Comparison of ENCODE assay signal across 9 cellular contexts in the genomic region with DNA sequence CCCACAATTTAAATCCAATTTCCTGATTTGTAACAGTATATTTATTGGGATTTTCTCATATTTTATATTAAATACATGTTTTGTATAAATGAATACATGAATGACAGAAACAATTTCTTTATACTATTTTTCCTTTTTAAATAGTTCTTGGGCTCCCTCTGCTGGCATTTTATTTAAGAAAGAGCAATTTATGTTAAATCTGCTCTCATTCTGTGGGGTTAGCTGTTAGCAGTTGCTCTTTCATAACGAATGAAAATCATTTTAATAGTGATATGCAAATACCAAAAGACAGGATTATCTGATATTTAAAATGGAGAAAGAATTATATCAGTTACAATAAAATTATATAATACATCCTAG.
DNase-seq lines count a peak whose midpoint lies in the region; ATAC-seq and FAIRE-seq lines count a peak whose summit lies in the region.
"Had no signal": no experiment of that assay in that cellular context is flagged by ENCODE, and none has a peak within 500 bp of the region (broad histone marks: within the 10 kb centered on the region; RNA-seq: fewer than 3 reads in every experiment).

No MANE protein-coding gene starts in this region.

- H3K9me3 Mint-ChIP-seq in activated naive CD4-positive, alpha-beta T cell treated with anti-CD3 and anti-CD28 coated beads, Interleukin-2, amount 10 ng/mL, durations not matched to agents 7 days and 5 days: no peaks in the 10 kb centered on the region
- H3K9me3 Mint-ChIP-seq in stimulated activated naive CD8-positive, alpha-beta T cell treated with anti-CD3 and anti-CD28 coated beads, Interleukin-15, amount 100 ng/mL, for 72 hours: no peaks in the 10 kb centered on the region

- peak; percentile 2 for DNase-seq in DMS79 treated with DMSO at 0.1 percent for 48 hours (lab: John Stamatoyannopoulos, UW)
- DNase-seq in DMS79 (lab: John Stamatoyannopoulos, UW): no peak
- peak; percentile 66 for DNase-seq in NCI-H2227 (lab: John Stamatoyannopoulos, UW; ENCODE audit: unreplicated experiment)
- peak; percentile 71 for DNase-seq in pons (ENCODE audit: low spot score)
- DNase-seq in activated naive CD4-positive, alpha-beta T cell treated with anti-CD3 and anti-CD28 coated beads, Interleukin-2, amount 10 ng/mL, durations not matched to agents 7 days and 5 days: no peak
- no peak for DNase-seq in stimulated activated naive CD8-positive, alpha-beta T cell treated with anti-CD3 and anti-CD28 coated beads, Interleukin-15, amount 100 ng/mL, for 72 hours
- no peak for DNase-seq in NCI-H187 treated with DMSO at 0.1 percent for 48 hours (lab: John Stamatoyannopoulos, UW)

- no peak for ATAC-seq in stimulated activated naive CD8-positive, alpha-beta T cell treated with anti-CD3 and anti-CD28 coated beads, Interleukin-15, amount 100 ng/mL, for 72 hours

- H3K4me3 Mint-ChIP-seq in activated naive CD4-positive, alpha-beta T cell treated with anti-CD3 and anti-CD28 coated beads, Interleukin-2, amount 10 ng/mL, durations not matched to agents 7 days and 5 days: no peak overlapping the region
- no peak overlapping the region for H3K4me3 Mint-ChIP-seq in stimulated activated naive CD8-positive, alpha-beta T cell treated with anti-CD3 and anti-CD28 coated beads, Interleukin-15, amount 100 ng/mL, for 72 hours
- H3K4me3 Mint-ChIP-seq: activated naive CD8-positive, alpha-beta T cell had no signal

- H3K27me3 Mint-ChIP-seq in activated naive CD4-positive, alpha-beta T cell treated with anti-CD3 and anti-CD28 coated beads, Interleukin-2, amount 10 ng/mL, durations not matched to agents 7 days and 5 days: no peaks in the 10 kb centered on the region
- no peaks in the 10 kb centered on the region for H3K27me3 Mint-ChIP-seq in stimulated activated naive CD8-positive, alpha-beta T cell treated with anti-CD3 and anti-CD28 coated beads, Interleukin-15, amount 100 ng/mL, for 72 hours
- H3K27me3 Mint-ChIP-seq: activated naive CD8-positive, alpha-beta T cell had no signal

- CTCF ChIA-PET in activated naive CD4-positive, alpha-beta T cell treated with anti-CD3 and anti-CD28 coated beads, Interleukin-2, amount 10 ng/mL, durations not matched to agents 7 days and 5 days (lab: Charles Lee): interaction anchor here (0.7 to 2.4 kb wide), 11 partner anchors 10 to 542 kb away, joined by 3 to 8 read pairs (median 5); a partner anchor contains a TSS

- peak; percentile 10 for FAIRE-seq in colon (lab: Jason Lieb, UNC)

- peaks cover 11% of the 10 kb centered on the region for H3K36me3 Mint-ChIP-seq in activated naive CD4-positive, alpha-beta T cell treated with anti-CD3 and anti-CD28 coated beads, Interleukin-2, amount 10 ng/mL, durations not matched to agents 7 days and 5 days

- no peak overlapping the region for H3K27ac Mint-ChIP-seq in activated naive CD4-positive, alpha-beta T cell treated with anti-CD3 and anti-CD28 coated beads, Interleukin-2, amount 10 ng/mL, durations not matched to agents 7 days and 5 days
- H3K27ac Mint-ChIP-seq in stimulated activated naive CD8-positive, alpha-beta T cell treated with anti-CD3 and anti-CD28 coated beads, Interleukin-15, amount 100 ng/mL, for 72 hours: no peak overlapping the region
- H3K27ac Mint-ChIP-seq: activated naive CD8-positive, alpha-beta T cell had no signal

- no peaks in the 10 kb centered on the region for H3K4me1 Mint-ChIP-seq in activated naive CD4-positive, alpha-beta T cell treated with anti-CD3 and anti-CD28 coated beads, Interleukin-2, amount 10 ng/mL, durations not matched to agents 7 days and 5 days
- no peaks in the 10 kb centered on the region for H3K4me1 Mint-ChIP-seq in stimulated activated naive CD8-positive, alpha-beta T cell treated with anti-CD3 and anti-CD28 coated beads, Interleukin-15, amount 100 ng/mL, for 72 hours

Comparison
In these comparisons a context has a peak if more than half of its experiments do, and no peak if none do; other contexts are left out.
1. DNase-seq: peak in DMS79 treated with DMSO at 0.1 percent for 48 hours (single experiment), NCI-H2227 (single experiment) and pons (single experiment); none in DMS79 (single experiment), activated naive CD4-positive, alpha-beta T cell treated with anti-CD3 and anti-CD28 coated beads, Interleukin-2, amount 10 ng/mL, durations not matched to agents 7 days and 5 days (single experiment), stimulated activated naive CD8-positive, alpha-beta T cell treated with anti-CD3 and anti-CD28 coated beads, Interleukin-15, amount 100 ng/mL, for 72 hours (0 of 2) and NCI-H187 treated with DMSO at 0.1 percent for 48 hours (single experiment).